In the genomic region with DNA sequence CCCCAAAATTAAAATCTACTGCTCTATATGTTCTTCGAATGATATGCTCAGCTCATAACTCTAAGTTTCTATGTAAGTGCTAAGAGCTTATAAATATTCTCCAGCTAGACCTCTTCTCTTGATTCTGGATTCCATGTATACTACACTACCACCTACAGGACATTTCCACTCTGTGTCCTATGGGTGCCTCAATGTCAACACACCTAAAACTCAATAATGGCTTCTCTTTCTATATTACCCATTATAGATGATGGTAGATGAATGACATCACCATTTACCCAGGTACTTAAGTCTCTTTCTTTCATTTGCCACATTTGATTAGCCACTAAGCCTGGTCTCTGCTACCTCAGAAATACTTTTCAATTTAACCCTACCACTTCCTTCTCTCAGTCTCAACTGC, we compare ENCODE assay signal across 10 cellular contexts. TPM values are rescaled to one million over a fixed set of nuclear protein-coding genes. Genes with fewer than 3 reads are reported as not detected.
DNase-seq lines count a peak whose midpoint lies in the region; ATAC-seq and TF ChIP-seq lines count a peak whose summit lies in the region.
"Had no signal": no experiment of that assay in that cellular context is flagged by ENCODE, and none has a peak within 500 bp of the region (broad histone marks: within the 10 kb centered on the region; RNA-seq: fewer than 3 reads in every experiment).

No MANE protein-coding gene starts in this region.

- DNase-seq in DMS53 treated with DMSO at 0.1 percent for 48 hours (lab: John Stamatoyannopoulos, UW; ENCODE audit: unreplicated experiment) (peak; percentile 59), HT1080 (ENCODE audit: low read depth) (peak; percentile 53), T-helper 17 cell (no peak), kidney glomerular epithelial cell (lab: John Stamatoyannopoulos, UW) (peak; percentile 28), type B pancreatic cell (ENCODE audit: extremely low spot score, unreplicated experiment) (no peak)
- DNase-seq: activated CD4-positive, alpha-beta memory T cell treated with anti-CD3 and anti-CD28 coated beads, Interleukin-2, amount 10 ng/mL, durations not matched to agents 7 days and 5 days; immature natural killer cell had no signal

- H3K4me1 Mint-ChIP-seq in T-helper 17 cell (no peaks in the 10 kb centered on the region), type B pancreatic cell (ENCODE audit: unreplicated experiment) (peaks cover 4% of the 10 kb centered on the region)

- H3K36me3 Mint-ChIP-seq in T-helper 17 cell (ENCODE audit: low read depth) (peaks cover 2% of the 10 kb centered on the region), type B pancreatic cell (no peaks in the 10 kb centered on the region)

- H3K4me3 Mint-ChIP-seq in T-helper 17 cell (no peak overlapping the region), type B pancreatic cell (no peak overlapping the region)
- H3K4me3 Mint-ChIP-seq: activated CD4-positive, alpha-beta memory T cell treated with anti-CD3 and anti-CD28 coated beads, Interleukin-2, amount 10 ng/mL, durations not matched to agents 7 days and 5 days; immature natural killer cell had no signal

- peak; percentile 37 for ATAC-seq in T-helper 17 cell
- no peak for ATAC-seq in HG02884 (IDR thresholded peaks at IDR 0.05; ENCODE audit: unreplicated experiment)
- no peak for ATAC-seq in GM21619 (IDR thresholded peaks at IDR 0.05; ENCODE audit: unreplicated experiment)
- ATAC-seq in HG02642 (IDR thresholded peaks at IDR 0.05; ENCODE audit: poor library complexity, unreplicated experiment), result no peak

- TF ChIP-seq CTCF in type B pancreatic cell (conservative IDR thresholded peaks at IDR 0.05), result no peak

- H3K9me3 ChIP-seq in T-helper 17 cell (ENCODE audit: control insufficient read depth, low read length, poor library complexity, severe bottlenecking), result no peaks in the 10 kb centered on the region

- no peaks in the 10 kb centered on the region for H3K27me3 Mint-ChIP-seq in T-helper 17 cell
- H3K27me3 Mint-ChIP-seq in type B pancreatic cell, result no peaks in the 10 kb centered on the region
- H3K27me3 Mint-ChIP-seq: activated CD4-positive, alpha-beta memory T cell treated with anti-CD3 and anti-CD28 coated beads, Interleukin-2, amount 10 ng/mL, durations not matched to agents 7 days and 5 days had no signal

- no peak overlapping the region for H3K27ac Mint-ChIP-seq in T-helper 17 cell
- H3K27ac Mint-ChIP-seq in type B pancreatic cell, result no peak overlapping the region
- H3K27ac Mint-ChIP-seq: activated CD4-positive, alpha-beta memory T cell treated with anti-CD3 and anti-CD28 coated beads, Interleukin-2, amount 10 ng/mL, durations not matched to agents 7 days and 5 days; immature natural killer cell had no signal

- peaks cover 4% of the 10 kb centered on the region for H3K9me3 Mint-ChIP-seq in type B pancreatic cell

RNA-seq across cellular contexts. Expression of gene TBX19, which starts 41.3 kb away (rescaled TPM):
- 0.21 TPM in 1 of 2 replicates, not detected in the other for total RNA-seq in HT1080 (2014; rRNA removed; shearing (Covaris generic))
- polyA plus RNA-seq in HT1080 (2015; cell fraction: cytosol; rRNA removed), result 0.65 and 0.93 TPM in 2 replicates
- 2.2 and 2.4 TPM in 2 replicates for polyA plus RNA-seq in HT1080 (2015; cell fraction: nucleus; rRNA removed)
- total RNA-seq in T-helper 17 cell, result 1 to 10 TPM; 2.7 TPM
- 1.3 and 1.6 TPM in 2 replicates for total RNA-seq in type B pancreatic cell (ENCODE audit: low replicate concordance)

Comparison
In these comparisons a context has a peak if more than half of its experiments do, and no peak if none do; other contexts are left out.
1. DNase-seq: peak in DMS53 treated with DMSO at 0.1 percent for 48 hours (single experiment), HT1080 (single experiment) and kidney glomerular epithelial cell (single experiment); none in T-helper 17 cell (0 of 3) and type B pancreatic cell (single experiment).